In the genomic region with DNA sequence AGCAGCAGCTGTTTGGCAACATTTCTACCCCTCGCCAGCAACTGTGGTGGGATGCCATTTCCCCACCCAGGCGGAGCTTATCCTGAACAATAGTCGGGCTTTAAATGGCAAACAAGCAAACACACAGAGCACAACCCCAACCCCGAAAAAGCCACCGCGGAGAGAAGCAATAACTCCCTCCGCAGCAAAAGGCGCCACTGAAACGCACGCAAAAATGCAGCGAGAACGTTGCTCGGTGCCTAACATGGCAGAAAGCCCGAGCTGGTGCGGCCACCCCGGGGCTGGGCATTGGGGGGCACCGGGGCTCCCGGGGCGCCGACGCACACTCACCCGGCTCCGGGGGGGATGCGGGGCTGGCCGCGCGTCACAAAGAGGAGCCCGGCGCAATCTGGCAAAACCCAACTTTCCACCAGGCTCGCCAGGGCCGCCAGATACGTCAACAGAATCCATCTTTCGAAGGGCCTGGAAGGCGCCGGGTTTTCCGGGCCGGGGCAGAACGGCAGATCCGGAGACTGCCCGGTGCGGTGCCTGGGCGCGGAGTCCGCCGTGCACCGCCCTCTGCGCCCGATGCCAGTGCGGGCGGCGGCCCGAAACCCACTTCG, we compare ENCODE assay signal across 8 cellular contexts. TPM values are rescaled to one million over a fixed set of nuclear protein-coding genes. Genes with fewer than 3 reads are reported as not detected.
DNase-seq lines count a peak whose midpoint lies in the region; ATAC-seq, FAIRE-seq and TF ChIP-seq lines count a peak whose summit lies in the region.

No MANE protein-coding gene starts in this region.

- peak overlapping the region; percentile 86 for H3K4me3 Mint-ChIP-seq in activated naive CD8-positive, alpha-beta T cell
- H3K4me3 Mint-ChIP-seq in stimulated activated naive CD8-positive, alpha-beta T cell treated with anti-CD3 and anti-CD28 coated beads, Interleukin-15, amount 100 ng/mL, for 72 hours: peak overlapping the region; percentile 85 to 88

- ATAC-seq in stimulated activated naive CD8-positive, alpha-beta T cell treated with anti-CD3 and anti-CD28 coated beads, Interleukin-15, amount 100 ng/mL, for 72 hours: peak; percentile 44
- no peak for ATAC-seq in GM18868 (IDR thresholded peaks at IDR 0.05; ENCODE audit: unreplicated experiment)

- H3K27ac Mint-ChIP-seq in activated naive CD8-positive, alpha-beta T cell: no peak overlapping the region
- no peak overlapping the region for H3K27ac Mint-ChIP-seq in stimulated activated naive CD8-positive, alpha-beta T cell treated with anti-CD3 and anti-CD28 coated beads, Interleukin-15, amount 100 ng/mL, for 72 hours

- peak overlapping the region; percentile 44 to 74 for H3K4me3 ChIP-seq in kidney (ENCODE audit: low read length in 2 of 2)

- intact Hi-C loops in kidney (cut with DNase I): no loop called here

- H3K9me3 Mint-ChIP-seq in activated naive CD8-positive, alpha-beta T cell (ENCODE audit: low read depth): no peaks in the 10 kb centered on the region
- H3K9me3 Mint-ChIP-seq in stimulated activated naive CD8-positive, alpha-beta T cell treated with anti-CD3 and anti-CD28 coated beads, Interleukin-15, amount 100 ng/mL, for 72 hours: no peaks in the 10 kb centered on the region

- H3K36me3 ChIP-seq in kidney (ENCODE audit: control insufficient read depth in 1 of 2, insufficient read depth in 2 of 2, low read length in 2 of 2): no peaks in the 10 kb centered on the region

- peak overlapping the region; percentile 69 to 73 for H3K9ac ChIP-seq in kidney (ENCODE audit: low read length in 2 of 2)

- H3K27ac ChIP-seq in kidney (ENCODE audit: low read depth in 2 of 2, low read length in 2 of 2): peak overlapping the region in 1 of 2 donors; percentile 17

- peaks cover 4% of the 10 kb centered on the region for H3K27me3 Mint-ChIP-seq in activated naive CD8-positive, alpha-beta T cell
- H3K27me3 Mint-ChIP-seq in stimulated activated naive CD8-positive, alpha-beta T cell treated with anti-CD3 and anti-CD28 coated beads, Interleukin-15, amount 100 ng/mL, for 72 hours: peaks cover 53% of the 10 kb centered on the region

- H3K4me1 Mint-ChIP-seq in activated naive CD8-positive, alpha-beta T cell (ENCODE audit: low read depth): peaks cover 10% of the 10 kb centered on the region
- H3K4me1 Mint-ChIP-seq in stimulated activated naive CD8-positive, alpha-beta T cell treated with anti-CD3 and anti-CD28 coated beads, Interleukin-15, amount 100 ng/mL, for 72 hours: peaks cover 10% of the 10 kb centered on the region

- TF ChIP-seq CTCF in kidney (IDR thresholded peaks at IDR 0.05; ENCODE audit: borderline replicate concordance, extremely low read depth, insufficient read depth): no peak

- DNase-seq in NCI-H1105 treated with DMSO at 0.1 percent for 48 hours (lab: John Stamatoyannopoulos, UW) (peak; percentile 33), NCI-H1105 (lab: John Stamatoyannopoulos, UW) (no peak), kidney (peak; percentile 73), NCI-H2107 treated with DMSO at 0.1 percent for 48 hours (lab: John Stamatoyannopoulos, UW; ENCODE audit: unreplicated experiment) (no peak), SKM-1 (lab: John Stamatoyannopoulos, UW; ENCODE audit: unreplicated experiment) (no peak)
- peak in 1 of 2 donors; percentile 12 for DNase-seq in stimulated activated naive CD8-positive, alpha-beta T cell treated with anti-CD3 and anti-CD28 coated beads, Interleukin-15, amount 100 ng/mL, for 72 hours

- no peaks in the 10 kb centered on the region for H3K9me3 ChIP-seq in kidney (ENCODE audit: control insufficient read depth in 1 of 2, low read length in 2 of 2)

- no peaks in the 10 kb centered on the region for H3K4me1 ChIP-seq in kidney (ENCODE audit: control insufficient read depth in 1 of 2, insufficient read depth in 1 of 2, low read depth in 1 of 2, low read length in 2 of 2)

- H3K36me3 Mint-ChIP-seq in activated naive CD8-positive, alpha-beta T cell: no peaks in the 10 kb centered on the region

- no peak for FAIRE-seq in kidney (lab: Jason Lieb, UNC)

RNA-seq across cellular contexts. Expression of gene RAI2, which starts 0.8 kb away (rescaled TPM):
- 43.1 TPM for total RNA-seq in kidney
- 18.3 TPM for polyA plus RNA-seq in kidney (ENCODE audit: insufficient read depth, low read depth, low replicate concordance)

Comparison
In these comparisons a context has a peak if more than half of its experiments do, and no peak if none do; other contexts are left out.
1. DNase-seq: peak in NCI-H1105 treated with DMSO at 0.1 percent for 48 hours (single experiment) and kidney (single experiment); none in NCI-H1105 (single experiment), NCI-H2107 treated with DMSO at 0.1 percent for 48 hours (single experiment) and SKM-1 (single experiment).